1 cellular context compared by ENCODE assay signal in genomic region chr14:105071326-105071725, GRCh38.
TF ChIP-seq lines count a peak whose summit lies in the region.

No MANE protein-coding gene starts in this region.

TF ChIP-seq in GM12878, 131 proteins besides CTCF, POLR2A, EP300 and RAD21:
- no peak for TF ChIP-seq CREB1 (IDR thresholded peaks at IDR 0.05; ENCODE audit: low read depth)
- peak; percentile 18; the same call in 1 of the 2 replicates for TF ChIP-seq MLLT1 (IDR thresholded peaks at IDR 0.05)
TF ChIP-seq in GM12878: peak in this region for 1.
